Comparison of ENCODE assay signal across 1 cellular context in genomic region chr13:24063281-24063851, GRCh38.
TF ChIP-seq lines count a peak whose summit lies in the region.

No MANE protein-coding gene starts in this region.

TF ChIP-seq in HepG2, 621 proteins besides CTCF, POLR2A, EP300 and RAD21 (continued from another document):
- TF ChIP-seq ZFP36 (IDR thresholded peaks at IDR 0.05; ENCODE audit: borderline replicate concordance, low read depth, low read length, partially characterized antibody) (no peak), ZNF710 (CRISPR knock-in tag; IDR thresholded peaks at IDR 0.05; ENCODE audit: borderline replicate concordance) (no peak), ZNF660 (CRISPR knock-in tag; IDR thresholded peaks at IDR 0.05; ENCODE audit: borderline replicate concordance, low read depth) (no peak), SP140L (CRISPR knock-in tag; IDR thresholded peaks at IDR 0.05; ENCODE audit: borderline replicate concordance) (no peak), RCOR2 (CRISPR knock-in tag; IDR thresholded peaks at IDR 0.05) (no peak), ZSCAN25 (CRISPR knock-in tag; IDR thresholded peaks at IDR 0.05) (no peak), MTF1 (CRISPR knock-in tag; IDR thresholded peaks at IDR 0.05) (no peak), FOXK2 (IDR thresholded peaks at IDR 0.05) (no peak), NCOA5 (CRISPR knock-in tag; IDR thresholded peaks at IDR 0.05) (no peak), ZNF350 (CRISPR knock-in tag; IDR thresholded peaks at IDR 0.05; ENCODE audit: borderline replicate concordance, low read depth) (no peak), HNRNPK (IDR thresholded peaks at IDR 0.05; ENCODE audit: low read depth, low read length, poor library complexity, severe bottlenecking) (no peak), GABPA (IDR thresholded peaks at IDR 0.05; ENCODE audit: low read depth, low read length) (no peak), GABPA (CRISPR knock-in tag; IDR thresholded peaks at IDR 0.05; ENCODE audit: low read depth) (no peak), RBM22 (optimal IDR thresholded peaks at IDR 0.05; ENCODE audit: low read length) (no peak), TGIF2 (CRISPR knock-in tag; IDR thresholded peaks at IDR 0.05) (no peak)
- TF ChIP-seq, protein P1, sequence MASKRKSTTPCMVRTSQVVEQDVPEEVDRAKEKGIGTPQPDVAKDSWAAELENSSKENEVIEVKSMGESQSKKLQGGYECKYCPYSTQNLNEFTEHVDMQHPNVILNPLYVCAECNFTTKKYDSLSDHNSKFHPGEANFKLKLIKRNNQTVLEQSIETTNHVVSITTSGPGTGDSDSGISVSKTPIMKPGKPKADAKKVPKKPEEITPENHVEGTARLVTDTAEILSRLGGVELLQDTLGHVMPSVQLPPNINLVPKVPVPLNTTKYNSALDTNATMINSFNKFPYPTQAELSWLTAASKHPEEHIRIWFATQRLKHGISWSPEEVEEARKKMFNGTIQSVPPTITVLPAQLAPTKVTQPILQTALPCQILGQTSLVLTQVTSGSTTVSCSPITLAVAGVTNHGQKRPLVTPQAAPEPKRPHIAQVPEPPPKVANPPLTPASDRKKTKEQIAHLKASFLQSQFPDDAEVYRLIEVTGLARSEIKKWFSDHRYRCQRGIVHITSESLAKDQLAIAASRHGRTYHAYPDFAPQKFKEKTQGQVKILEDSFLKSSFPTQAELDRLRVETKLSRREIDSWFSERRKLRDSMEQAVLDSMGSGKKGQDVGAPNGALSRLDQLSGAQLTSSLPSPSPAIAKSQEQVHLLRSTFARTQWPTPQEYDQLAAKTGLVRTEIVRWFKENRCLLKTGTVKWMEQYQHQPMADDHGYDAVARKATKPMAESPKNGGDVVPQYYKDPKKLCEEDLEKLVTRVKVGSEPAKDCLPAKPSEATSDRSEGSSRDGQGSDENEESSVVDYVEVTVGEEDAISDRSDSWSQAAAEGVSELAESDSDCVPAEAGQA (IDR thresholded peaks at IDR 0.05; ENCODE audit: low read depth): no peak
- TF ChIP-seq, protein P1 (CRISPR knock-in tag; IDR thresholded peaks at IDR 0.05; ENCODE audit: borderline replicate concordance): no peak
- TF ChIP-seq, protein P2, sequence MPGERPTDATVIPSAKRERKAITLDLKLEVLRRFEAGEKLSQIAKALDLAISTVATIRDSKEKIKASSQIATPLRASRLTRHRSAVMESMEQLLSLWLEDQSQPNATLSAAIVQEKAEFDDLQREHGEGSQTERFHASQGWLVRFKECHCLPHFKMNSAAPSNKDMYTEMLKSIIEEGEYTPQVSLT (CRISPR knock-in tag; IDR thresholded peaks at IDR 0.05; ENCODE audit: borderline replicate concordance, low read depth): no peak
- TF ChIP-seq, protein P3, sequence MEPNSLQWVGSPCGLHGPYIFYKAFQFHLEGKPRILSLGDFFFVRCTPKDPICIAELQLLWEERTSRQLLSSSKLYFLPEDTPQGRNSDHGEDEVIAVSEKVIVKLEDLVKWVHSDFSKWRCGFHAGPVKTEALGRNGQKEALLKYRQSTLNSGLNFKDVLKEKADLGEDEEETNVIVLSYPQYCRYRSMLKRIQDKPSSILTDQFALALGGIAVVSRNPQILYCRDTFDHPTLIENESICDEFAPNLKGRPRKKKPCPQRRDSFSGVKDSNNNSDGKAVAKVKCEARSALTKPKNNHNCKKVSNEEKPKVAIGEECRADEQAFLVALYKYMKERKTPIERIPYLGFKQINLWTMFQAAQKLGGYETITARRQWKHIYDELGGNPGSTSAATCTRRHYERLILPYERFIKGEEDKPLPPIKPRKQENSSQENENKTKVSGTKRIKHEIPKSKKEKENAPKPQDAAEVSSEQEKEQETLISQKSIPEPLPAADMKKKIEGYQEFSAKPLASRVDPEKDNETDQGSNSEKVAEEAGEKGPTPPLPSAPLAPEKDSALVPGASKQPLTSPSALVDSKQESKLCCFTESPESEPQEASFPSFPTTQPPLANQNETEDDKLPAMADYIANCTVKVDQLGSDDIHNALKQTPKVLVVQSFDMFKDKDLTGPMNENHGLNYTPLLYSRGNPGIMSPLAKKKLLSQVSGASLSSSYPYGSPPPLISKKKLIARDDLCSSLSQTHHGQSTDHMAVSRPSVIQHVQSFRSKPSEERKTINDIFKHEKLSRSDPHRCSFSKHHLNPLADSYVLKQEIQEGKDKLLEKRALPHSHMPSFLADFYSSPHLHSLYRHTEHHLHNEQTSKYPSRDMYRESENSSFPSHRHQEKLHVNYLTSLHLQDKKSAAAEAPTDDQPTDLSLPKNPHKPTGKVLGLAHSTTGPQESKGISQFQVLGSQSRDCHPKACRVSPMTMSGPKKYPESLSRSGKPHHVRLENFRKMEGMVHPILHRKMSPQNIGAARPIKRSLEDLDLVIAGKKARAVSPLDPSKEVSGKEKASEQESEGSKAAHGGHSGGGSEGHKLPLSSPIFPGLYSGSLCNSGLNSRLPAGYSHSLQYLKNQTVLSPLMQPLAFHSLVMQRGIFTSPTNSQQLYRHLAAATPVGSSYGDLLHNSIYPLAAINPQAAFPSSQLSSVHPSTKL (CRISPR knock-in tag; IDR thresholded peaks at IDR 0.05): no peak
- TF ChIP-seq, protein P4, sequence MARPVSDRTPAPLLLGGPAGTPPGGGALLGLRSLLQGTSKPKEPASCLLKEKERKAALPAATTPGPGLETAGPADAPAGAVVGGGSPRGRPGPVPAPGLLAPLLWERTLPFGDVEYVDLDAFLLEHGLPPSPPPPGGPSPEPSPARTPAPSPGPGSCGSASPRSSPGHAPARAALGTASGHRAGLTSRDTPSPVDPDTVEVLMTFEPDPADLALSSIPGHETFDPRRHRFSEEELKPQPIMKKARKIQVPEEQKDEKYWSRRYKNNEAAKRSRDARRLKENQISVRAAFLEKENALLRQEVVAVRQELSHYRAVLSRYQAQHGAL (CRISPR knock-in tag; IDR thresholded peaks at IDR 0.05; ENCODE audit: not compliant biosample characterization): no peak
TF ChIP-seq in HepG2: peak in this region for 0.
